In the genomic region with DNA sequence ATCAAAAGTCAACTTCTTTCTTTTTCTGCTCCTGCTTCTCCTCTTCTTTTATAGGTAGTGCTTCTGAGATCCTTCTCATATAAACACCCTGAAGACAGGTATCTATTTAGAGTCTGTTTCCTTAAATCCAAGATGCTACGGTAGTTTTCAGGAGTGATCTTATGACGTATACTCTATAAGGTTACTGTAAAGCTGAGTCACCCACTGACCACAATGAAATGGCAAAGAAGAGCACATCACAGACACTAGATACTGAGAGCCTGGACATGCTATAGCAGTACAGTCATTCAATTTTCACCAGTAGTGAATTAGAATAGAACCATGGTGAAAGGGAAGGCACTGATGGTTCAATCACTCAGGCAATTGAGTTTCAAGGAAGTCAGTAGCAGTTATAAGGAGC, we compare ENCODE assay signal across 33 cellular contexts.
A peak's percentile ranks its signal among the peaks of the same experiment; 100 is the strongest.
DNase-seq lines count a peak whose midpoint lies in the region; ATAC-seq, FAIRE-seq and TF ChIP-seq lines count a peak whose summit lies in the region.
"Had no signal": no experiment of that assay in that cellular context is flagged by ENCODE, and none has a peak within 500 bp of the region (broad histone marks: within the 10 kb centered on the region; RNA-seq: fewer than 3 reads in every experiment).

No MANE protein-coding gene starts in this region.

- H3K36me3 Mint-ChIP-seq in endothelial cell (ENCODE audit: low read depth, unreplicated experiment): no peaks in the 10 kb centered on the region
- H3K36me3 Mint-ChIP-seq: IgD-negative memory B cell; naive B cell; stimulated activated effector memory CD8-positive, alpha-beta T cell treated with anti-CD3 and anti-CD28 coated beads, Interleukin-12 subunit alpha, Interleukin-12 subunit beta, amount 100 ng/mL, for 72 hours had no signal

- CTCF ChIA-PET in HepG2 (lab: Yijun Ruan, JAX; ENCODE audit: low intra/inter-chr PET ratio, low total read pairs): no interaction called here

- H3K4me1 ChIP-seq in HepG2 (ENCODE audit: insufficient read depth, low read length) (no peaks in the 10 kb centered on the region), right lobe of liver (no peaks in the 10 kb centered on the region), fibroblast of lung (ENCODE audit: control insufficient read depth, extremely low read depth, insufficient read depth, low read length) (no peaks in the 10 kb centered on the region), smooth muscle cell (ENCODE audit: low read depth) (no peaks in the 10 kb centered on the region)
- H3K4me1 ChIP-seq: BLaER1, heart right ventricle, Peyer's patch, spleen had no signal

- H3K4me3 ChIP-seq in HepG2 (replicated peaks in 1 of 3; ENCODE audit: insufficient read depth in 1 of 3, low read depth in 2 of 3, low read length in 3 of 3) (no peak overlapping the region), right lobe of liver (no peak overlapping the region), fibroblast of lung (replicated peaks in 1 of 4; ENCODE audit: control extremely low read depth in 1 of 4, insufficient read depth in 1 of 4, low read depth in 3 of 4, low read length in 4 of 4) (no peak overlapping the region), smooth muscle cell (no peak overlapping the region)
- H3K4me3 ChIP-seq: BLaER1, heart right ventricle, Peyer's patch, SK-N-MC, spleen had no signal

- no peak overlapping the region for H2AFZ ChIP-seq in HepG2 (ENCODE audit: low read length)
- H2AFZ ChIP-seq in fibroblast of lung (ENCODE audit: low read length): no peak overlapping the region
- no peak overlapping the region for H2AFZ ChIP-seq in smooth muscle cell (ENCODE audit: low read depth)

- H3K27me3 ChIP-seq in HepG2 (ENCODE audit: control insufficient read depth in 1 of 2, insufficient read depth in 2 of 2, low read length in 2 of 2): no peaks in the 10 kb centered on the region
- no peaks in the 10 kb centered on the region for H3K27me3 ChIP-seq in right lobe of liver
- H3K27me3 ChIP-seq in fibroblast of lung (ENCODE audit: control insufficient read depth, insufficient read depth, low read length): no peaks in the 10 kb centered on the region
- no peaks in the 10 kb centered on the region for H3K27me3 ChIP-seq in smooth muscle cell (ENCODE audit: low read depth)
- H3K27me3 ChIP-seq: BLaER1, heart right ventricle, Peyer's patch, spleen had no signal

- H3K27ac ChIP-seq in HepG2 (ENCODE audit: extremely low read length, insufficient read depth, low read length) (no peak overlapping the region), right lobe of liver (no peak overlapping the region), fibroblast of lung (ENCODE audit: insufficient read depth, low read length) (no peak overlapping the region), smooth muscle cell (ENCODE audit: low read depth) (peak overlapping the region; percentile 27)
- H3K27ac ChIP-seq: BLaER1, heart right ventricle, HL-60, Peyer's patch, SK-N-MC, spleen had no signal

- no peaks in the 10 kb centered on the region for H3K79me2 ChIP-seq in HepG2 (ENCODE audit: insufficient read depth, low read length)
- H3K79me2 ChIP-seq in fibroblast of lung (ENCODE audit: control insufficient read depth, insufficient read depth, low read length): no peaks in the 10 kb centered on the region
- H3K79me2 ChIP-seq in smooth muscle cell (ENCODE audit: low read depth): no peaks in the 10 kb centered on the region

- H4K20me1 ChIP-seq in HepG2 (ENCODE audit: insufficient read depth, low read length) (no peaks in the 10 kb centered on the region), fibroblast of lung (ENCODE audit: control insufficient read depth, extremely low read depth, insufficient read depth, low read length) (no peaks in the 10 kb centered on the region), smooth muscle cell (ENCODE audit: low read depth) (no peaks in the 10 kb centered on the region)
- H4K20me1 ChIP-seq: BLaER1 had no signal

- H3K27me3 Mint-ChIP-seq in endothelial cell (ENCODE audit: unreplicated experiment): no peaks in the 10 kb centered on the region
- H3K27me3 Mint-ChIP-seq: activated T-cell treated with anti-CD3 and anti-CD28 coated beads, Interleukin-2, amount 50 U/mL, for 24 hours; IgD-negative memory B cell; naive B cell; T-helper 17 cell had no signal

- no peaks in the 10 kb centered on the region for H3K9me3 Mint-ChIP-seq in endothelial cell (ENCODE audit: unreplicated experiment)
- H3K9me3 Mint-ChIP-seq: activated T-cell treated with anti-CD3 and anti-CD28 coated beads, Interleukin-2, amount 50 U/mL, for 24 hours had no signal

- H3K4me3 Mint-ChIP-seq in endothelial cell (ENCODE audit: unreplicated experiment): no peak overlapping the region
- H3K4me3 Mint-ChIP-seq: activated T-cell treated with anti-CD3 and anti-CD28 coated beads, Interleukin-2, amount 50 U/mL, for 24 hours; IgD-negative memory B cell; naive B cell; stimulated activated effector memory CD8-positive, alpha-beta T cell treated with anti-CD3 and anti-CD28 coated beads, Interleukin-12 subunit alpha, Interleukin-12 subunit beta, amount 100 ng/mL, for 72 hours; T-helper 17 cell had no signal

- TF ChIP-seq POLR2A in HepG2 (IDR thresholded peaks at IDR 0.05; ENCODE audit: insufficient read depth in 1 of 2, low read depth in 2 of 2, low read length in 2 of 2): no peak
- TF ChIP-seq POLR2A in right lobe of liver (IDR thresholded peaks at IDR 0.05): no peak

- FAIRE-seq in HepG2 (lab: Jason Lieb, UNC): no peak
- FAIRE-seq: A204.1, GM12892, urothelium cell line had no signal

- no peaks in the 10 kb centered on the region for H3F3A ChIP-seq in smooth muscle cell (ENCODE audit: low read depth)

- intact Hi-C loops in HepG2 (cut with micrococcal nuclease; ENCODE audit: unreplicated experiment): no loop called here
- intact Hi-C loops in right lobe of liver (cut with DNase I): no loop called here

- in situ Hi-C loops in HepG2 (cut with HindIII; ENCODE audit: extremely low pct_ligation_motif_present, low pct_unique_long_range_greater_than_20kb): no loop called here

- no peak for TF ChIP-seq RAD21 in HepG2 (CRISPR knock-in tag; IDR thresholded peaks at IDR 0.05)

- TF ChIP-seq CTCF in HepG2 (CRISPR knock-in tag; IDR thresholded peaks at IDR 0.05) (no peak), right lobe of liver (IDR thresholded peaks at IDR 0.05) (no peak), fibroblast of lung (conservative IDR thresholded peaks at IDR 0.05 in 1 of 2, IDR thresholded peaks at IDR 0.05 in 1 of 2; ENCODE audit: low read depth in 1 of 2, low read length in 2 of 2) (no peak), smooth muscle cell (IDR thresholded peaks at IDR 0.05; ENCODE audit: borderline replicate concordance, insufficient read depth, poor library complexity, severe bottlenecking) (no peak), endothelial cell (IDR thresholded peaks at IDR 0.05; ENCODE audit: unreplicated experiment) (no peak)

- BruUV-seq in HepG2 (replicated peaks; lab: Mats Ljungman, UMichigan): no TSS peak

- H3K9ac ChIP-seq in HepG2 (ENCODE audit: insufficient read depth, low read depth, low read length) (no peak overlapping the region), fibroblast of lung (ENCODE audit: insufficient read depth, low read length) (no peak overlapping the region), smooth muscle cell (ENCODE audit: low read depth) (no peak overlapping the region)
- H3K9ac ChIP-seq: BLaER1 had no signal

- H3K9me3 ChIP-seq in HepG2 (ENCODE audit: low read length): peaks cover 68% of the 10 kb centered on the region
- no peaks in the 10 kb centered on the region for H3K9me3 ChIP-seq in right lobe of liver
- H3K9me3 ChIP-seq in fibroblast of lung (ENCODE audit: control insufficient read depth, insufficient read depth, low read depth, low read length): no peaks in the 10 kb centered on the region
- no peaks in the 10 kb centered on the region for H3K9me3 ChIP-seq in smooth muscle cell (replicated peaks; ENCODE audit: low read depth)
- H3K9me3 ChIP-seq: BLaER1, heart right ventricle, Peyer's patch had no signal

- POLR2A ChIA-PET in HepG2 (lab: Yijun Ruan, JAX): no interaction called here

- H3K27ac Mint-ChIP-seq in endothelial cell (ENCODE audit: unreplicated experiment): no peak overlapping the region
- H3K27ac Mint-ChIP-seq: activated T-cell treated with anti-CD3 and anti-CD28 coated beads, Interleukin-2, amount 50 U/mL, for 24 hours; IgD-negative memory B cell; naive B cell; stimulated activated effector memory CD8-positive, alpha-beta T cell treated with anti-CD3 and anti-CD28 coated beads, Interleukin-12 subunit alpha, Interleukin-12 subunit beta, amount 100 ng/mL, for 72 hours; T-helper 17 cell had no signal

- no peak for TF ChIP-seq EP300 in HepG2 (IDR thresholded peaks at IDR 0.05; ENCODE audit: low read depth in 2 of 2, low read length in 2 of 2)
- no peak for TF ChIP-seq EP300 in HepG2 (CRISPR knock-in tag; IDR thresholded peaks at IDR 0.05; ENCODE audit: borderline replicate concordance)

- H3K4me1 Mint-ChIP-seq in endothelial cell (ENCODE audit: unreplicated experiment): no peaks in the 10 kb centered on the region
- H3K4me1 Mint-ChIP-seq: naive B cell; stimulated activated effector memory CD8-positive, alpha-beta T cell treated with anti-CD3 and anti-CD28 coated beads, Interleukin-12 subunit alpha, Interleukin-12 subunit beta, amount 100 ng/mL, for 72 hours; T-helper 17 cell had no signal

- ATAC-seq in HepG2 (no peak), right lobe of liver (no peak), HG03108 (IDR thresholded peaks at IDR 0.05; ENCODE audit: unreplicated experiment) (no peak)
- ATAC-seq: heart right ventricle; stimulated activated effector memory CD8-positive, alpha-beta T cell treated with anti-CD3 and anti-CD28 coated beads, Interleukin-12 subunit alpha, Interleukin-12 subunit beta, amount 100 ng/mL, for 72 hours; T-helper 17 cell had no signal

- 6% methylated on average over 2 of the region's 2 CpGs for WGBS in HepG2 (ENCODE audit: low lambda C conversion rate)
- 45% methylated on average over 2 of the region's 2 CpGs for WGBS in right lobe of liver (ENCODE audit: insufficient coverage, low coverage, low lambda C conversion rate, missing lambda C conversion rate)
- 50% methylated on average over 2 of the region's 2 CpGs for WGBS in smooth muscle cell (ENCODE audit: low lambda C conversion rate)

- H3K36me3 ChIP-seq in HepG2 (replicated peaks in 1 of 2; ENCODE audit: control insufficient read depth in 1 of 2, insufficient read depth in 2 of 2, low read length in 2 of 2) (no peaks in the 10 kb centered on the region), right lobe of liver (no peaks in the 10 kb centered on the region), fibroblast of lung (ENCODE audit: control insufficient read depth, insufficient read depth, low read length) (no peaks in the 10 kb centered on the region), smooth muscle cell (ENCODE audit: low read depth) (no peaks in the 10 kb centered on the region)
- H3K36me3 ChIP-seq: BLaER1, heart right ventricle, Peyer's patch, spleen had no signal

- no peak for DNase-seq in HepG2 (ENCODE audit: low spot score)
- DNase-seq in right lobe of liver: no peak
- DNase-seq in RPMI7951 (ENCODE audit: low read depth): peak; percentile 14
- peak; percentile 32 to 43 for DNase-seq in fibroblast of lung (ENCODE audit: low read depth in 2 of 2)
- no peak for DNase-seq in smooth muscle cell (lab: John Stamatoyannopoulos, UW; ENCODE audit: unreplicated experiment)
- DNase-seq in NCI-H82 treated with DMSO at 0.1 percent for 48 hours (lab: John Stamatoyannopoulos, UW; ENCODE audit: unreplicated experiment): no peak
- DNase-seq in endothelial cell (ENCODE audit: low spot score): no peak
- DNase-seq: activated CD4-positive, alpha-beta T cell treated with anti-CD3 and anti-CD28 coated beads for 48 hours; activated naive CD4-positive, alpha-beta T cell; activated T-cell treated with anti-CD3 and anti-CD28 coated beads, Interleukin-2, amount 50 U/mL, for 24 hours; amniotic stem cell; COR-L47; H7; heart right ventricle; mesendoderm; naive B cell; NCI-H1105 treated with DMSO at 0.1 percent for 48 hours; NCI-H2081; NCI-H446; nucleus accumbens; Peyer's patch; spleen; stimulated activated CD4-positive, alpha-beta T cell treated with anti-CD3 and anti-CD28 coated beads, Interleukin-2, amount 100 ng/mL, for 48 hours; T-helper 17 cell had no signal

- H3K4me2 ChIP-seq in HepG2 (ENCODE audit: low read depth, low read length) (no peak overlapping the region), fibroblast of lung (ENCODE audit: extremely low read depth, insufficient read depth, low read length) (no peak overlapping the region), smooth muscle cell (no peak overlapping the region)
- H3K4me2 ChIP-seq: BLaER1 had no signal

Comparison
In these comparisons a context has a peak if more than half of its experiments do, and no peak if none do; other contexts are left out.
1. DNase-seq: peak in RPMI7951 (single experiment) and fibroblast of lung (2 of 2); none in HepG2 (single experiment), right lobe of liver (0 of 3), smooth muscle cell (single experiment), NCI-H82 treated with DMSO at 0.1 percent for 48 hours (single experiment) and endothelial cell (single experiment).